Comparison of ENCODE assay signal across 10 cellular contexts in the genomic region with DNA sequence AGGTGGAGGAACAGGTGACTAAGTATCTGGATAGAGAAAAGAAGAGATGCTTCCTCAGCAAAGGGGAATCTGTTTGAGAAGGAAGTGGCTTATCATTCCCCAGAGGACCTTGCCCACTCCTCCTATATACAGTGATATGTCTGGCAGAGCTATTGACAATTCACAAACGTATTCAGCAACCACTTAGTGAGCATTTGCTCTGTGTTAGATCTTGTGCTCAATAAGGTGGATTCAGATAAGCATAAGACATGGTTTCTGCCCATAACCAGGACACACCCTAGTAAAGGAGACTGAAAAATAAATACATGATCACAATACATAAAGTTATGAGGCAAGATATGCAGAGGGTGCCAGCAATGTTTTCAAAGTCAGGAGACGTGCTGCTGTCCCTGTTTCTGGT. TPM values are rescaled to one million over a fixed set of nuclear protein-coding genes. Genes with fewer than 3 reads are reported as not detected.
DNase-seq lines count a peak whose midpoint lies in the region; ATAC-seq, FAIRE-seq and TF ChIP-seq lines count a peak whose summit lies in the region.
"Had no signal": no experiment of that assay in that cellular context is flagged by ENCODE, and none has a peak within 500 bp of the region (broad histone marks: within the 10 kb centered on the region; RNA-seq: fewer than 3 reads in every experiment).

No MANE protein-coding gene starts in this region.

- TSS peak; percentile 44 for BruUV-seq in HepG2 (replicated peaks; lab: Mats Ljungman, UMichigan)

- POLR2A ChIA-PET in HepG2 (lab: Yijun Ruan, JAX), result interaction anchor here (0.9 kb wide), 1 partner anchor 12 kb away, joined by 3 read pairs; no protein-coding TSS in a partner anchor

- FAIRE-seq in HepG2 (lab: Jason Lieb, UNC), result no peak
- FAIRE-seq: H1 had no signal

- no peaks in the 10 kb centered on the region for H3K27me3 Mint-ChIP-seq in mesothelial cell of epicardium (ENCODE audit: low read depth)

- H3K36me3 ChIP-seq in HepG2 (replicated peaks in 1 of 2; ENCODE audit: control insufficient read depth in 1 of 2, insufficient read depth in 2 of 2, low read length in 2 of 2), result no peaks in the 10 kb centered on the region
- H3K36me3 ChIP-seq in right lobe of liver, result no peaks in the 10 kb centered on the region
- no peaks in the 10 kb centered on the region for H3K36me3 ChIP-seq in adrenal gland (replicated peaks in 1 of 2)
- H3K36me3 ChIP-seq in vagina, result no peaks in the 10 kb centered on the region

- H3K4me1 ChIP-seq in HepG2 (ENCODE audit: insufficient read depth, low read length) (peaks cover 19% of the 10 kb centered on the region), right lobe of liver (peaks cover 0 to 28% (median 13%) of the 10 kb centered on the region in 4 donors), adrenal gland (replicated peaks in 1 of 2) (peaks cover 27 to 42% of the 10 kb centered on the region in 2 donors), vagina (peaks cover 33% of the 10 kb centered on the region), right cardiac atrium (ENCODE audit: control insufficient read depth, insufficient read depth, low read length) (peaks cover 4% of the 10 kb centered on the region)

- no peaks in the 10 kb centered on the region for H3K36me3 Mint-ChIP-seq in mesothelial cell of epicardium

- in situ Hi-C loops in HepG2 (cut with HindIII; ENCODE audit: extremely low pct_ligation_motif_present, low pct_unique_long_range_greater_than_20kb), result loop anchor here (25.0 kb wide), 1 partner anchor 276 kb away; the partner anchor contains the start of genes RPL27A and TRIM66

- H3K27ac Mint-ChIP-seq in mesothelial cell of epicardium, result peak overlapping the region; percentile 17

- no peaks in the 10 kb centered on the region for H4K20me1 ChIP-seq in HepG2 (ENCODE audit: insufficient read depth, low read length)

- H2AFZ ChIP-seq in HepG2 (ENCODE audit: low read length), result no peak overlapping the region

- ATAC-seq in HepG2 (no peak), right lobe of liver (no peak), GM18867 (IDR thresholded peaks at IDR 0.05; ENCODE audit: unreplicated experiment) (no peak), right cardiac atrium (no peak)

- peaks cover 24% of the 10 kb centered on the region for H3K4me1 Mint-ChIP-seq in mesothelial cell of epicardium

- TF ChIP-seq EP300 in HepG2 (IDR thresholded peaks at IDR 0.05; ENCODE audit: low read depth in 2 of 2, low read length in 2 of 2), result no peak
- TF ChIP-seq EP300 in HepG2 (CRISPR knock-in tag; IDR thresholded peaks at IDR 0.05; ENCODE audit: borderline replicate concordance), result no peak

- no peaks in the 10 kb centered on the region for H3K27me3 ChIP-seq in HepG2 (ENCODE audit: control insufficient read depth in 1 of 2, insufficient read depth in 2 of 2, low read length in 2 of 2)
- H3K27me3 ChIP-seq in right lobe of liver, result no peaks in the 10 kb centered on the region
- H3K27me3 ChIP-seq in adrenal gland, result no peaks in the 10 kb centered on the region
- H3K27me3 ChIP-seq in vagina, result no peaks in the 10 kb centered on the region
- no peaks in the 10 kb centered on the region for H3K27me3 ChIP-seq in right cardiac atrium (ENCODE audit: control insufficient read depth, insufficient read depth)

- H3K9me3 Mint-ChIP-seq in mesothelial cell of epicardium, result no peaks in the 10 kb centered on the region

- TF ChIP-seq RAD21 in HepG2 (CRISPR knock-in tag; IDR thresholded peaks at IDR 0.05), result no peak

- TF ChIP-seq CTCF in HepG2 (CRISPR knock-in tag; IDR thresholded peaks at IDR 0.05) (no peak), right lobe of liver (IDR thresholded peaks at IDR 0.05) (no peak), adrenal gland (IDR thresholded peaks at IDR 0.05) (no peak), mesothelial cell of epicardium (IDR thresholded peaks at IDR 0.05; ENCODE audit: unreplicated experiment) (no peak), vagina (IDR thresholded peaks at IDR 0.05) (no peak)

- intact Hi-C loops in HepG2 (cut with micrococcal nuclease; ENCODE audit: unreplicated experiment), result loop anchor here (5.0 kb wide), 1 partner anchor 276 kb away; no protein-coding TSS in a partner anchor
- intact Hi-C loops in right lobe of liver (cut with DNase I), result loop anchor here in 1 of 2 donors (5.0 kb wide), 1 partner anchor 281 kb away; the partner anchor contains the start of genes RPL27A and TRIM66
- intact Hi-C loops in adrenal gland (cut with DNase I), result loop anchor here in 1 of 2 donors (5.0 kb wide), 1 partner anchor 276 kb away; no protein-coding TSS in a partner anchor
- intact Hi-C loops in vagina (cut with DNase I), result loop anchor here (10.0 kb wide), 1 partner anchor 278 kb away; the partner anchor contains the start of genes RPL27A and TRIM66
- intact Hi-C loops in right cardiac atrium (cut with DNase I), result loop anchor here in 2 of 4 donors (5.0 kb wide), 2 partner anchors 51 to 276 kb away; partner anchors contain the start of gene AKIP1 (in 1 of the 2)

- peak overlapping the region; percentile 94 for H3K4me3 Mint-ChIP-seq in mesothelial cell of epicardium

- TF ChIP-seq POLR2A in HepG2 (IDR thresholded peaks at IDR 0.05; ENCODE audit: insufficient read depth in 1 of 2, low read depth in 2 of 2, low read length in 2 of 2), result no peak
- no peak for TF ChIP-seq POLR2A in right lobe of liver (IDR thresholded peaks at IDR 0.05)
- no peak for TF ChIP-seq POLR2A in adrenal gland (IDR thresholded peaks at IDR 0.05)
- TF ChIP-seq POLR2A in vagina (IDR thresholded peaks at IDR 0.05), result no peak

- H3K9ac ChIP-seq in HepG2 (ENCODE audit: insufficient read depth, low read depth, low read length), result peak overlapping the region; percentile 86; the same call in 1 of the 2 replicates

- H3K4me2 ChIP-seq in HepG2 (ENCODE audit: low read depth, low read length), result peak overlapping the region; percentile 84; the same call in 1 of the 2 replicates

- 56% methylated on average over 2 of the region's 2 CpGs for WGBS in HepG2 (ENCODE audit: low lambda C conversion rate)
- WGBS in right lobe of liver (ENCODE audit: insufficient coverage, low coverage, low lambda C conversion rate, missing lambda C conversion rate), result 25% methylated on average over 2 of the region's 2 CpGs
- WGBS in adrenal gland, 4 donors, result 22 to 26% (median 24%) methylated on average over 2 of the region's 2 CpGs
- WGBS in right cardiac atrium, result 24% methylated on average over 2 of the region's 2 CpGs

- CTCF ChIA-PET in HepG2 (lab: Yijun Ruan, JAX; ENCODE audit: low intra/inter-chr PET ratio, low total read pairs), result no interaction called here

- H3K79me2 ChIP-seq in HepG2 (ENCODE audit: insufficient read depth, low read length), result peaks cover 13% of the 10 kb centered on the region

- H3K27ac ChIP-seq in HepG2 (ENCODE audit: extremely low read length, insufficient read depth, low read length), result no peak overlapping the region
- H3K27ac ChIP-seq in right lobe of liver, result no peak overlapping the region
- peak overlapping the region in 3 of 5 donors; percentile 12 to 95 (median 33) for H3K27ac ChIP-seq in adrenal gland
- peak overlapping the region; percentile 93 for H3K27ac ChIP-seq in vagina
- no peak overlapping the region for H3K27ac ChIP-seq in right cardiac atrium (ENCODE audit: low read length)

- DNase-seq in HepG2 (ENCODE audit: low spot score) (no peak), right lobe of liver (no peak), adrenal gland (no peak), mesothelial cell of epicardium (ENCODE audit: low spot score in 2 of 2, unreplicated experiment in 2 of 2) (no peak), vagina (ENCODE audit: extremely low spot score in 2 of 2) (no peak), SK-N-DZ (ENCODE audit: low spot score) (no peak), right cardiac atrium (no peak)

- H3K9me3 ChIP-seq in HepG2 (ENCODE audit: low read length), result no peaks in the 10 kb centered on the region
- H3K9me3 ChIP-seq in right lobe of liver, result no peaks in the 10 kb centered on the region
- no peaks in the 10 kb centered on the region for H3K9me3 ChIP-seq in adrenal gland (replicated peaks in 1 of 3)
- H3K9me3 ChIP-seq in vagina, result no peaks in the 10 kb centered on the region
- no peaks in the 10 kb centered on the region for H3K9me3 ChIP-seq in right cardiac atrium (ENCODE audit: control insufficient read depth, low read length)

- H3K4me3 ChIP-seq in HepG2 (replicated peaks in 1 of 3; ENCODE audit: insufficient read depth in 1 of 3, low read depth in 2 of 3, low read length in 3 of 3), result peak overlapping the region in 2 of 3 experiments; percentile 86 to 93; a peak in 2 of 6 replicates
- peak overlapping the region in 1 of 3 donors; percentile 84 for H3K4me3 ChIP-seq in right lobe of liver
- H3K4me3 ChIP-seq in adrenal gland, result peak overlapping the region in 1 of 4 donors; percentile 75
- H3K4me3 ChIP-seq in vagina, result no peak overlapping the region
- H3K4me3 ChIP-seq in right cardiac atrium (ENCODE audit: low read length), result no peak overlapping the region

RNA-seq across cellular contexts. Expression of gene TMEM9B, which starts 1.4 kb away (rescaled TPM):
- 17.4 and 20.8 TPM in 2 replicates for total RNA-seq in HepG2 (2016; rRNA removed; fragmentation: Illumina TruSeq; extraction: Trizol)
- total RNA-seq in HepG2 (2016; cell fraction: cytosol; rRNA removed; fragmentation: Illumina TruSeq; extraction: Trizol; ENCODE audit: low read depth), result 12.2 and 14.3 TPM in 2 replicates
- 17.2 and 21.3 TPM in 2 replicates for total RNA-seq in HepG2 (2016; cell fraction: insoluble cytoplasmic fraction; rRNA removed; fragmentation: Illumina TruSeq; extraction: Trizol)
- 25.3 and 25.6 TPM in 2 replicates for total RNA-seq in HepG2 (2016; cell fraction: membrane; rRNA removed; fragmentation: Illumina TruSeq; extraction: Trizol)
- total RNA-seq in HepG2 (2016; cell fraction: nucleus; rRNA removed; fragmentation: Illumina TruSeq; extraction: Trizol), result 13.8 and 15.3 TPM in 2 replicates
- 12.3 and 12.4 TPM in 2 replicates for polyA plus RNA-seq in HepG2 (2011; rRNA removed)
- polyA plus RNA-seq in HepG2 (2011; cell fraction: cytosol; rRNA removed), result 6.4 and 13.3 TPM in 2 replicates
- polyA plus RNA-seq in HepG2 (2011; cell fraction: nucleus; rRNA removed), result 2.8 and 4.6 TPM in 2 replicates
- 13.0 and 19.3 TPM in 2 replicates for polyA plus RNA-seq in HepG2 (2012)
- 14.7 and 19.1 TPM in 2 replicates for polyA plus RNA-seq in HepG2 (2016; cell fraction: cytosol; fragmentation: Illumina TruSeq; extraction: Trizol; ENCODE audit: low read depth)
- 21.0 and 21.7 TPM in 2 replicates for polyA plus RNA-seq in HepG2 (2016; cell fraction: insoluble cytoplasmic fraction; fragmentation: Illumina TruSeq; extraction: Trizol; ENCODE audit: low read depth)
- polyA plus RNA-seq in HepG2 (2016; cell fraction: membrane; fragmentation: Illumina TruSeq; extraction: Trizol; ENCODE audit: low read depth), result 23.1 and 24.9 TPM in 2 replicates
- 24.7 and 25.5 TPM in 2 replicates for polyA plus RNA-seq in HepG2 (2016; cell fraction: nucleus; fragmentation: Illumina TruSeq; extraction: Trizol; ENCODE audit: insufficient read depth, low read depth)
- 5.0 and 18.1 TPM in 2 replicates for polyA minus RNA-seq in HepG2 (2011; rRNA and poly(A)+ RNA removed; ENCODE audit: low replicate concordance)
- polyA minus RNA-seq in HepG2 (2011; cell fraction: cytosol; rRNA and poly(A)+ RNA removed), result 3.5 and 4.5 TPM in 2 replicates
- polyA minus RNA-seq in HepG2 (2011; cell fraction: nucleus; rRNA and poly(A)+ RNA removed), result 5.5 and 6.5 TPM in 2 replicates
- 10 to 100 TPM; 15.5 to 33.6 (median 19.8) TPM for total RNA-seq in right lobe of liver
- 10 to 100 TPM; 29.1 to 69.6 (median 47.2) TPM for total RNA-seq in adrenal gland
- polyA plus RNA-seq in adrenal gland, result 10 to 100 TPM; 18.6 to 76.3 (median 22.7) TPM
- total RNA-seq in mesothelial cell of epicardium, result 19.4 to 21.9 TPM (median 20.5 TPM) in 3 replicates
- 26.8 TPM for total RNA-seq in vagina
- polyA plus RNA-seq in SK-N-DZ (2014; cell fraction: cytosol; rRNA removed), result 25.6 and 25.8 TPM in 2 replicates
- polyA plus RNA-seq in SK-N-DZ (2014; cell fraction: nucleus; rRNA removed), result 10.7 and 12.5 TPM in 2 replicates
- total RNA-seq in right cardiac atrium, result 10 to 100 TPM; 37.2 to 44.7 (median 40.4) TPM
- polyA plus RNA-seq in right cardiac atrium, result 56.8 TPM

RNA-seq across cellular contexts. Expression of gene ASCL3, which starts 20.0 kb away (rescaled TPM):
- total RNA-seq in HepG2 (2016; rRNA removed; fragmentation: Illumina TruSeq; extraction: Trizol), result not detected in 2 replicates
- not detected in 2 replicates for total RNA-seq in HepG2 (2016; cell fraction: cytosol; rRNA removed; fragmentation: Illumina TruSeq; extraction: Trizol; ENCODE audit: low read depth)
- not detected in 2 replicates for total RNA-seq in HepG2 (2016; cell fraction: insoluble cytoplasmic fraction; rRNA removed; fragmentation: Illumina TruSeq; extraction: Trizol)
- not detected in 2 replicates for total RNA-seq in HepG2 (2016; cell fraction: membrane; rRNA removed; fragmentation: Illumina TruSeq; extraction: Trizol)
- total RNA-seq in HepG2 (2016; cell fraction: nucleus; rRNA removed; fragmentation: Illumina TruSeq; extraction: Trizol), result not detected in 2 replicates
- not detected in 2 replicates for polyA plus RNA-seq in HepG2 (2011; rRNA removed)
- not detected in 2 replicates for polyA plus RNA-seq in HepG2 (2011; cell fraction: cytosol; rRNA removed)
- not detected in 2 replicates for polyA plus RNA-seq in HepG2 (2011; cell fraction: nucleus; rRNA removed)
- not detected in 2 replicates for polyA plus RNA-seq in HepG2 (2012)
- polyA plus RNA-seq in HepG2 (2016; cell fraction: cytosol; fragmentation: Illumina TruSeq; extraction: Trizol; ENCODE audit: low read depth), result not detected in 2 replicates
- polyA plus RNA-seq in HepG2 (2016; cell fraction: insoluble cytoplasmic fraction; fragmentation: Illumina TruSeq; extraction: Trizol; ENCODE audit: low read depth), result not detected in 2 replicates
- not detected in 2 replicates for polyA plus RNA-seq in HepG2 (2016; cell fraction: membrane; fragmentation: Illumina TruSeq; extraction: Trizol; ENCODE audit: low read depth)
- not detected in 2 replicates for polyA plus RNA-seq in HepG2 (2016; cell fraction: nucleus; fragmentation: Illumina TruSeq; extraction: Trizol; ENCODE audit: insufficient read depth, low read depth)
- not detected in 2 replicates for polyA minus RNA-seq in HepG2 (2011; rRNA and poly(A)+ RNA removed; ENCODE audit: low replicate concordance)
- not detected in 2 replicates for polyA minus RNA-seq in HepG2 (2011; cell fraction: cytosol; rRNA and poly(A)+ RNA removed)
- not detected in 2 replicates for polyA minus RNA-seq in HepG2 (2011; cell fraction: nucleus; rRNA and poly(A)+ RNA removed)
- not detected for total RNA-seq in right lobe of liver
- not detected for total RNA-seq in adrenal gland
- not detected for polyA plus RNA-seq in adrenal gland
- not detected in 3 replicates for total RNA-seq in mesothelial cell of epicardium
- total RNA-seq in vagina, result not detected
- not detected in 2 replicates for polyA plus RNA-seq in SK-N-DZ (2014; cell fraction: cytosol; rRNA removed)
- not detected in 2 replicates for polyA plus RNA-seq in SK-N-DZ (2014; cell fraction: nucleus; rRNA removed)
- total RNA-seq in right cardiac atrium, result not detected
- polyA plus RNA-seq in right cardiac atrium, result not detected
- total RNA-seq: H1; T-helper 2 cell treated with Interferon-gamma antibody and Interleukin-4, amounts not matched to agents 100 ng/mL and 5 ng/mL, for 36 hours had no signal
- polyA plus RNA-seq: H1 had no signal

RNA-seq across cellular contexts. Expression of gene C11orf16, which starts 30.1 kb away (rescaled TPM):
- not detected in 2 replicates for total RNA-seq in HepG2 (2016; rRNA removed; fragmentation: Illumina TruSeq; extraction: Trizol)
- total RNA-seq in HepG2 (2016; cell fraction: cytosol; rRNA removed; fragmentation: Illumina TruSeq; extraction: Trizol; ENCODE audit: low read depth), result not detected in 2 replicates
- not detected in 2 replicates for total RNA-seq in HepG2 (2016; cell fraction: insoluble cytoplasmic fraction; rRNA removed; fragmentation: Illumina TruSeq; extraction: Trizol)
- not detected in 2 replicates for total RNA-seq in HepG2 (2016; cell fraction: membrane; rRNA removed; fragmentation: Illumina TruSeq; extraction: Trizol)
- not detected in 2 replicates for total RNA-seq in HepG2 (2016; cell fraction: nucleus; rRNA removed; fragmentation: Illumina TruSeq; extraction: Trizol)
- polyA plus RNA-seq in HepG2 (2011; rRNA removed), result not detected in 2 replicates
- polyA plus RNA-seq in HepG2 (2011; cell fraction: cytosol; rRNA removed), result not detected in 2 replicates
- not detected in 2 replicates for polyA plus RNA-seq in HepG2 (2011; cell fraction: nucleus; rRNA removed)
- not detected in 2 replicates for polyA plus RNA-seq in HepG2 (2012)
- not detected in 2 replicates for polyA plus RNA-seq in HepG2 (2016; cell fraction: cytosol; fragmentation: Illumina TruSeq; extraction: Trizol; ENCODE audit: low read depth)
- not detected in 2 replicates for polyA plus RNA-seq in HepG2 (2016; cell fraction: insoluble cytoplasmic fraction; fragmentation: Illumina TruSeq; extraction: Trizol; ENCODE audit: low read depth)
- polyA plus RNA-seq in HepG2 (2016; cell fraction: membrane; fragmentation: Illumina TruSeq; extraction: Trizol; ENCODE audit: low read depth), result not detected in 2 replicates
- polyA plus RNA-seq in HepG2 (2016; cell fraction: nucleus; fragmentation: Illumina TruSeq; extraction: Trizol; ENCODE audit: insufficient read depth, low read depth), result not detected in 2 replicates
- polyA minus RNA-seq in HepG2 (2011; rRNA and poly(A)+ RNA removed; ENCODE audit: low replicate concordance), result not detected in 2 replicates
- polyA minus RNA-seq in HepG2 (2011; cell fraction: cytosol; rRNA and poly(A)+ RNA removed), result not detected in 2 replicates
- polyA minus RNA-seq in HepG2 (2011; cell fraction: nucleus; rRNA and poly(A)+ RNA removed), result not detected in 2 replicates
- not detected for total RNA-seq in right lobe of liver
- not detected for total RNA-seq in adrenal gland
- polyA plus RNA-seq in adrenal gland, result under 1 TPM in 1 of 3 donors, not detected in 2; 0.07 TPM
- not detected in 3 replicates for total RNA-seq in mesothelial cell of epicardium
- not detected for total RNA-seq in vagina
- polyA plus RNA-seq in SK-N-DZ (2014; cell fraction: cytosol; rRNA removed), result not detected in 2 replicates
- 0.09 TPM in 1 of 2 replicates, not detected in the other for polyA plus RNA-seq in SK-N-DZ (2014; cell fraction: nucleus; rRNA removed)
- not detected for total RNA-seq in right cardiac atrium
- not detected for polyA plus RNA-seq in right cardiac atrium
- total RNA-seq: H1; T-helper 2 cell treated with Interferon-gamma antibody and Interleukin-4, amounts not matched to agents 100 ng/mL and 5 ng/mL, for 36 hours had no signal

RNA-seq across cellular contexts. Expression of gene NRIP3, which starts 41.0 kb away (rescaled TPM):
- 0.07 and 0.24 TPM in 2 replicates for total RNA-seq in HepG2 (2016; rRNA removed; fragmentation: Illumina TruSeq; extraction: Trizol)
- total RNA-seq in HepG2 (2016; cell fraction: cytosol; rRNA removed; fragmentation: Illumina TruSeq; extraction: Trizol; ENCODE audit: low read depth), result not detected in 2 replicates
- 0.04 and 0.06 TPM in 2 replicates for total RNA-seq in HepG2 (2016; cell fraction: insoluble cytoplasmic fraction; rRNA removed; fragmentation: Illumina TruSeq; extraction: Trizol)
- total RNA-seq in HepG2 (2016; cell fraction: membrane; rRNA removed; fragmentation: Illumina TruSeq; extraction: Trizol), result 0.07 and 0.12 TPM in 2 replicates
- total RNA-seq in HepG2 (2016; cell fraction: nucleus; rRNA removed; fragmentation: Illumina TruSeq; extraction: Trizol), result not detected in 2 replicates
- polyA plus RNA-seq in HepG2 (2011; rRNA removed), result 0.03 and 0.04 TPM in 2 replicates
- 0.04 and 0.06 TPM in 2 replicates for polyA plus RNA-seq in HepG2 (2011; cell fraction: cytosol; rRNA removed)
- 0.05 and 0.19 TPM in 2 replicates for polyA plus RNA-seq in HepG2 (2011; cell fraction: nucleus; rRNA removed)
- 0.07 and 0.12 TPM in 2 replicates for polyA plus RNA-seq in HepG2 (2012)
- not detected in 2 replicates for polyA plus RNA-seq in HepG2 (2016; cell fraction: cytosol; fragmentation: Illumina TruSeq; extraction: Trizol; ENCODE audit: low read depth)
- polyA plus RNA-seq in HepG2 (2016; cell fraction: insoluble cytoplasmic fraction; fragmentation: Illumina TruSeq; extraction: Trizol; ENCODE audit: low read depth), result not detected in 2 replicates
- polyA plus RNA-seq in HepG2 (2016; cell fraction: membrane; fragmentation: Illumina TruSeq; extraction: Trizol; ENCODE audit: low read depth), result not detected in 2 replicates
- not detected in 2 replicates for polyA plus RNA-seq in HepG2 (2016; cell fraction: nucleus; fragmentation: Illumina TruSeq; extraction: Trizol; ENCODE audit: insufficient read depth, low read depth)
- polyA minus RNA-seq in HepG2 (2011; rRNA and poly(A)+ RNA removed; ENCODE audit: low replicate concordance), result 0.06 TPM in 1 of 2 replicates, not detected in the other
- not detected in 2 replicates for polyA minus RNA-seq in HepG2 (2011; cell fraction: cytosol; rRNA and poly(A)+ RNA removed)
- not detected in 2 replicates for polyA minus RNA-seq in HepG2 (2011; cell fraction: nucleus; rRNA and poly(A)+ RNA removed)
- total RNA-seq in right lobe of liver, result under 1 TPM in 4 of 6 experiments, not detected in 2; 0.31 to 0.84 (median 0.37) TPM
- 10 to 100 TPM in 5 of 8 donors, 1 to 10 TPM in 3; 5.2 to 42.5 (median 11.0) TPM for total RNA-seq in adrenal gland
- 10 to 100 TPM in 1 of 3 donors, 1 to 10 TPM in 2; 1.4 to 16.1 (median 3.6) TPM for polyA plus RNA-seq in adrenal gland
- total RNA-seq in mesothelial cell of epicardium, result 1.4 to 1.8 TPM (median 1.5 TPM) in 3 replicates
- 1.2 TPM for total RNA-seq in vagina
- 1.2 and 4.2 TPM in 2 replicates for polyA plus RNA-seq in SK-N-DZ (2014; cell fraction: cytosol; rRNA removed)
- polyA plus RNA-seq in SK-N-DZ (2014; cell fraction: nucleus; rRNA removed), result 3.8 and 4.0 TPM in 2 replicates
- 1 to 10 TPM; 1.7 to 3.8 (median 2.3) TPM for total RNA-seq in right cardiac atrium
- 1.00 TPM for polyA plus RNA-seq in right cardiac atrium

RNA-seq across cellular contexts. Expression of gene AKIP1, which starts 51.8 kb away (rescaled TPM):
- total RNA-seq in HepG2 (2016; rRNA removed; fragmentation: Illumina TruSeq; extraction: Trizol) (20.3 and 21.6 TPM in 2 replicates), right lobe of liver (10 to 100 TPM in 3 of 6 experiments, 1 to 10 TPM in 3; 5.8 to 14.8 (median 8.7) TPM), adrenal gland (10 to 100 TPM; 25.1 to 52.9 (median 46.2) TPM), mesothelial cell of epicardium (11.8 to 15.4 TPM (median 13.9 TPM) in 3 replicates), vagina (16.7 TPM), right cardiac atrium (10 to 100 TPM; 24.4 to 30.3 (median 25.4) TPM)
- 10.8 and 10.9 TPM in 2 replicates for total RNA-seq in HepG2 (2016; cell fraction: cytosol; rRNA removed; fragmentation: Illumina TruSeq; extraction: Trizol; ENCODE audit: low read depth)
- 18.6 and 21.9 TPM in 2 replicates for total RNA-seq in HepG2 (2016; cell fraction: insoluble cytoplasmic fraction; rRNA removed; fragmentation: Illumina TruSeq; extraction: Trizol)
- total RNA-seq in HepG2 (2016; cell fraction: membrane; rRNA removed; fragmentation: Illumina TruSeq; extraction: Trizol), result 12.8 and 14.4 TPM in 2 replicates
- total RNA-seq in HepG2 (2016; cell fraction: nucleus; rRNA removed; fragmentation: Illumina TruSeq; extraction: Trizol), result 7.1 and 11.6 TPM in 2 replicates
- polyA plus RNA-seq in HepG2 (2011; rRNA removed) (10.0 and 11.8 TPM in 2 replicates), adrenal gland (10 to 100 TPM; 18.1 to 33.8 (median 24.9) TPM), right cardiac atrium (28.7 TPM)
- polyA plus RNA-seq in HepG2 (2011; cell fraction: cytosol; rRNA removed), result 11.3 and 13.1 TPM in 2 replicates
- 4.0 and 6.6 TPM in 2 replicates for polyA plus RNA-seq in HepG2 (2011; cell fraction: nucleus; rRNA removed)
- polyA plus RNA-seq in HepG2 (2012), result 8.0 and 8.7 TPM in 2 replicates
- polyA plus RNA-seq in HepG2 (2016; cell fraction: cytosol; fragmentation: Illumina TruSeq; extraction: Trizol; ENCODE audit: low read depth), result 10.0 and 10.5 TPM in 2 replicates
- polyA plus RNA-seq in HepG2 (2016; cell fraction: insoluble cytoplasmic fraction; fragmentation: Illumina TruSeq; extraction: Trizol; ENCODE audit: low read depth), result 27.2 and 31.0 TPM in 2 replicates
- polyA plus RNA-seq in HepG2 (2016; cell fraction: membrane; fragmentation: Illumina TruSeq; extraction: Trizol; ENCODE audit: low read depth), result 10.9 and 12.6 TPM in 2 replicates
- 14.8 and 19.7 TPM in 2 replicates for polyA plus RNA-seq in HepG2 (2016; cell fraction: nucleus; fragmentation: Illumina TruSeq; extraction: Trizol; ENCODE audit: insufficient read depth, low read depth)
- 2.1 and 11.4 TPM in 2 replicates for polyA minus RNA-seq in HepG2 (2011; rRNA and poly(A)+ RNA removed; ENCODE audit: low replicate concordance)
- polyA minus RNA-seq in HepG2 (2011; cell fraction: cytosol; rRNA and poly(A)+ RNA removed), result 4.8 and 10.5 TPM in 2 replicates
- 4.4 and 5.3 TPM in 2 replicates for polyA minus RNA-seq in HepG2 (2011; cell fraction: nucleus; rRNA and poly(A)+ RNA removed)
- 54.8 and 63.0 TPM in 2 replicates for polyA plus RNA-seq in SK-N-DZ (2014; cell fraction: cytosol; rRNA removed)
- polyA plus RNA-seq in SK-N-DZ (2014; cell fraction: nucleus; rRNA removed), result 24.4 and 37.7 TPM in 2 replicates

Comparison
In these comparisons a context has a peak if more than half of its experiments do, and no peak if none do; other contexts are left out.
1. H3K27ac ChIP-seq: peak in adrenal gland (3 of 5) and vagina (single experiment); none in HepG2 (single experiment), right lobe of liver (0 of 3) and right cardiac atrium (single experiment).
2. H3K4me3 ChIP-seq: peak in HepG2 (2 of 3); none in vagina (0 of 2) and right cardiac atrium (single experiment).